In the genomic region with DNA sequence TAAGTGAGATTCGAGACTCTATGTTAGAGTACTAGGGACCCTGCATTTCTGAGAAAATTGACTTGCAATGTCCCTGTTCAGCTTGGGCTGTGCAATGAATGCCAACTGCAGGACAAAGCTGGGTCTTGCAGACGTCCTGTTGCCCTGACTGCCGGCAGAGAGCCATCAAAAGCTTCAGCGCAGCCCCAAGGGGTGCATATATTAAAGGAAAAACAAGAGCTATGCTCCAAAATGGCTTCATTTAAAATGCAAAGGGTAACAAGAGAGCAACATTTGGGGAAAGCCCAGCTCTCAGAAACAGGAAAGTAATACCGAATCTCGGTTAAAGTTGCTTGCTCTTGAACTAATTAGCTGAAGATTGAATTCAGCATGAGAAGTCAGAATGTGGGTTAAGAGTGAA, we compare ENCODE assay signal across 1 cellular context.
TF ChIP-seq lines count a peak whose summit lies in the region.

No MANE protein-coding gene starts in this region.

TF ChIP-seq in GM23338, 12 proteins besides CTCF, POLR2A, EP300 and RAD21:
- TF ChIP-seq, protein P1, sequence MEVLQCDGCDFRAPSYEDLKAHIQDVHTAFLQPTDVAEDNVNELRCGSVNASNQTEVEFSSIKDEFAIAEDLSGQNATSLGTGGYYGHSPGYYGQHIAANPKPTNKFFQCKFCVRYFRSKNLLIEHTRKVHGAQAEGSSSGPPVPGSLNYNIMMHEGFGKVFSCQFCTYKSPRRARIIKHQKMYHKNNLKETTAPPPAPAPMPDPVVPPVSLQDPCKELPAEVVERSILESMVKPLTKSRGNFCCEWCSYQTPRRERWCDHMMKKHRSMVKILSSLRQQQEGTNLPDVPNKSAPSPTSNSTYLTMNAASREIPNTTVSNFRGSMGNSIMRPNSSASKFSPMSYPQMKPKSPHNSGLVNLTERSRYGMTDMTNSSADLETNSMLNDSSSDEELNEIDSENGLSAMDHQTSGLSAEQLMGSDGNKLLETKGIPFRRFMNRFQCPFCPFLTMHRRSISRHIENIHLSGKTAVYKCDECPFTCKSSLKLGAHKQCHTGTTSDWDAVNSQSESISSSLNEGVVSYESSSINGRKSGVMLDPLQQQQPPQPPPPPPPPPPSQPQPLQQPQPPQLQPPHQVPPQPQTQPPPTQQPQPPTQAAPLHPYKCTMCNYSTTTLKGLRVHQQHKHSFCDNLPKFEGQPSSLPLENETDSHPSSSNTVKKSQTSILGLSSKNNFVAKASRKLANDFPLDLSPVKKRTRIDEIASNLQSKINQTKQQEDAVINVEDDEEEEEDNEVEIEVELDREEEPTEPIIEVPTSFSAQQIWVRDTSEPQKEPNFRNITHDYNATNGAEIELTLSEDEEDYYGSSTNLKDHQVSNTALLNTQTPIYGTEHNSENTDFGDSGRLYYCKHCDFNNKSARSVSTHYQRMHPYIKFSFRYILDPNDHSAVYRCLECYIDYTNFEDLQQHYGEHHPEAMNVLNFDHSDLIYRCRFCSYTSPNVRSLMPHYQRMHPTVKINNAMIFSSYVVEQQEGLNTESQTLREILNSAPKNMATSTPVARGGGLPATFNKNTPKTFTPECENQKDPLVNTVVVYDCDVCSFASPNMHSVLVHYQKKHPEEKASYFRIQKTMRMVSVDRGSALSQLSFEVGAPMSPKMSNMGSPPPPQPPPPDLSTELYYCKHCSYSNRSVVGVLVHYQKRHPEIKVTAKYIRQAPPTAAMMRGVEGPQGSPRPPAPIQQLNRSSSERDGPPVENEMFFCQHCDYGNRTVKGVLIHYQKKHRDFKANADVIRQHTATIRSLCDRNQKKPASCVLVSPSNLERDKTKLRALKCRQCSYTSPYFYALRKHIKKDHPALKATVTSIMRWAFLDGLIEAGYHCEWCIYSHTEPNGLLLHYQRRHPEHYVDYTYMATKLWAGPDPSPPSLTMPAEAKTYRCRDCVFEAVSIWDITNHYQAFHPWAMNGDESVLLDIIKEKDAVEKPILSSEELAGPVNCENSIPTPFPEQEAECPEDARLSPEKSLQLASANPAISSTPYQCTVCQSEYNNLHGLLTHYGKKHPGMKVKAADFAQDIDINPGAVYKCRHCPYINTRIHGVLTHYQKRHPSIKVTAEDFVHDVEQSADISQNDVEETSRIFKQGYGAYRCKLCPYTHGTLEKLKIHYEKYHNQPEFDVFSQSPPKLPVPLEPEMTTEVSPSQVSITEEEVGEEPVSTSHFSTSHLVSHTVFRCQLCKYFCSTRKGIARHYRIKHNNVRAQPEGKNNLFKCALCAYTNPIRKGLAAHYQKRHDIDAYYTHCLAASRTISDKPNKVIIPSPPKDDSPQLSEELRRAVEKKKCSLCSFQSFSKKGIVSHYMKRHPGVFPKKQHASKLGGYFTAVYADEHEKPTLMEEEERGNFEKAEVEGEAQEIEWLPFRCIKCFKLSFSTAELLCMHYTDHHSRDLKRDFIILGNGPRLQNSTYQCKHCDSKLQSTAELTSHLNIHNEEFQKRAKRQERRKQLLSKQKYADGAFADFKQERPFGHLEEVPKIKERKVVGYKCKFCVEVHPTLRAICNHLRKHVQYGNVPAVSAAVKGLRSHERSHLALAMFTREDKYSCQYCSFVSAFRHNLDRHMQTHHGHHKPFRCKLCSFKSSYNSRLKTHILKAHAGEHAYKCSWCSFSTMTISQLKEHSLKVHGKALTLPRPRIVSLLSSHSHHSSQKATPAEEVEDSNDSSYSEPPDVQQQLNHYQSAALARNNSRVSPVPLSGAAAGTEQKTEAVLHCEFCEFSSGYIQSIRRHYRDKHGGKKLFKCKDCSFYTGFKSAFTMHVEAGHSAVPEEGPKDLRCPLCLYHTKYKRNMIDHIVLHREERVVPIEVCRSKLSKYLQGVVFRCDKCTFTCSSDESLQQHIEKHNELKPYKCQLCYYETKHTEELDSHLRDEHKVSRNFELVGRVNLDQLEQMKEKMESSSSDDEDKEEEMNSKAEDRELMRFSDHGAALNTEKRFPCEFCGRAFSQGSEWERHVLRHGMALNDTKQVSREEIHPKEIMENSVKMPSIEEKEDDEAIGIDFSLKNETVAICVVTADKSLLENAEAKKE (CRISPR knock-in tag; IDR thresholded peaks at IDR 0.05), result no peak
- TF ChIP-seq REST (IDR thresholded peaks at IDR 0.05; ENCODE audit: unreplicated experiment), result no peak
- TF ChIP-seq ZNF331 (CRISPR knock-in tag; IDR thresholded peaks at IDR 0.05; ENCODE audit: low read depth), result no peak
- TF ChIP-seq, protein P2, sequence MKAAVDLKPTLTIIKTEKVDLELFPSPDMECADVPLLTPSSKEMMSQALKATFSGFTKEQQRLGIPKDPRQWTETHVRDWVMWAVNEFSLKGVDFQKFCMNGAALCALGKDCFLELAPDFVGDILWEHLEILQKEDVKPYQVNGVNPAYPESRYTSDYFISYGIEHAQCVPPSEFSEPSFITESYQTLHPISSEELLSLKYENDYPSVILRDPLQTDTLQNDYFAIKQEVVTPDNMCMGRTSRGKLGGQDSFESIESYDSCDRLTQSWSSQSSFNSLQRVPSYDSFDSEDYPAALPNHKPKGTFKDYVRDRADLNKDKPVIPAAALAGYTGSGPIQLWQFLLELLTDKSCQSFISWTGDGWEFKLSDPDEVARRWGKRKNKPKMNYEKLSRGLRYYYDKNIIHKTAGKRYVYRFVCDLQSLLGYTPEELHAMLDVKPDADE (IDR thresholded peaks at IDR 0.05), result no peak
- no peak for TF ChIP-seq CREB1 (CRISPR knock-in tag; IDR thresholded peaks at IDR 0.05; ENCODE audit: low read depth)
- TF ChIP-seq STAT1 (IDR thresholded peaks at IDR 0.05; ENCODE audit: unreplicated experiment), result no peak
- no peak for TF ChIP-seq EZH2phosphoT487 (IDR thresholded peaks at IDR 0.05; ENCODE audit: unreplicated experiment)
- TF ChIP-seq JUNB (IDR thresholded peaks at IDR 0.05; ENCODE audit: unreplicated experiment), result no peak
- TF ChIP-seq EZH2 (IDR thresholded peaks at IDR 0.05; ENCODE audit: low read depth, unreplicated experiment), result no peak
